23 cellular contexts compared by ENCODE assay signal in the genomic region with DNA sequence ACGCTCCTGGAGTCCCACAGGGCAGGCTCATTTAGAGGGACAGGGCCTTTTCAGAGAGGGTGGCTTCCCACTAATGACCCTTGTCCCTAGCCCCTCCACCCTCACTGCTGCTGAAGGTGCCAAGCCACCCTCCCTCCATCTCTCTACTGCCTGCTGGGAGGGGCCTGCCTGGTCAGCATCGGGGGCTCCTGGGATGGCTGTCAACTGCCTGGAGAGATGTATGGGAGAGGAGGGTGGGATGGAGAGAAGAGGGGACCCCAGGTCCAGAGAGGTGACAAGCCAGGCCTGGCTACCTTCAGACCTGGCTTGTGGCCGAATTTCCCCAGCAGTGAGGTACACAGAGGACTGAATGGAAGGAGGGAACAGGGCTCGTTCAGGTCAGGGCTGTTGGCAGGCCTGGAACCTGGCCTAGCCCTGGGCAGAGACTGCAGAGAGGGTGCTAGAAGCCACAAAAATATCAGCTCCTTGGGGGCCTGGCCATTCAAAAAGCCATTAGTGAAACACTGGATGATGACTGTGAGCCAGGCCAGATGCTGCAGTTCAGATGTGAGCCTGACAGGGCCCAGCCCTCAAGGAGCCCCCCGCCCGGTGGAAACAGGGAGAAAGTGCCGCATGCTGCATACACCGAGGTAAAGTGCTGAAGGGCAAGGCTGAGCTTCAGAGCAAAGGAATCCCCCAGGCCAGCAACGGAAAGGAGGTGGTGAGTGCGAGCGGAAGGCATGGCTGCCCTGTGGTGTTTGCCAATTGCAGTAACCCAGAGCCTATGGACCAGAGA. TPM values are rescaled to one million over a fixed set of nuclear protein-coding genes. Genes with fewer than 3 reads are reported as not detected.
DNase-seq lines count a peak whose midpoint lies in the region; ATAC-seq and TF ChIP-seq lines count a peak whose summit lies in the region.
"Had no signal": no experiment of that assay in that cellular context is flagged by ENCODE, and none has a peak within 500 bp of the region (broad histone marks: within the 10 kb centered on the region; RNA-seq: fewer than 3 reads in every experiment).

No MANE protein-coding gene starts in this region.

- H3K4me3 ChIP-seq in BLaER1, result no peak overlapping the region
- H3K4me3 ChIP-seq in coronary artery, result no peak overlapping the region
- no peak overlapping the region for H3K4me3 ChIP-seq in osteoblast (ENCODE audit: insufficient read depth, low read length)
- H3K4me3 ChIP-seq: GM23338, HAP-1, MG63, SK-N-MC had no signal

- H2AFZ ChIP-seq in osteoblast (ENCODE audit: low read length), result no peak overlapping the region
- H2AFZ ChIP-seq: GM23338 had no signal

- H3K36me3 ChIP-seq in BLaER1 (no peaks in the 10 kb centered on the region), osteoblast (ENCODE audit: insufficient read depth, low read length) (no peaks in the 10 kb centered on the region)
- H3K36me3 ChIP-seq: BE2C, HAP-1, MG63 had no signal

- peaks cover 10% of the 10 kb centered on the region for H3K27me3 Mint-ChIP-seq in activated T-cell treated with anti-CD3 and anti-CD28 coated beads, Interleukin-2, amount 50 U/mL, for 4 hours (ENCODE audit: low read depth)

- H3K4me1 Mint-ChIP-seq in activated T-cell treated with anti-CD3 and anti-CD28 coated beads, Interleukin-2, amount 50 U/mL, for 4 hours (ENCODE audit: low read depth), result no peaks in the 10 kb centered on the region

- H3K9me3 ChIP-seq in BLaER1 (peaks cover 38% of the 10 kb centered on the region), osteoblast (ENCODE audit: low read depth, low read length) (no peaks in the 10 kb centered on the region)
- H3K9me3 ChIP-seq: BE2C had no signal

- H3K27me3 ChIP-seq in BLaER1, result no peaks in the 10 kb centered on the region
- no peaks in the 10 kb centered on the region for H3K27me3 ChIP-seq in osteoblast (ENCODE audit: insufficient read depth, low read length)
- H3K27me3 ChIP-seq: BE2C, MG63 had no signal

- peak overlapping the region; percentile 95 for H3K4me2 ChIP-seq in BLaER1
- no peak overlapping the region for H3K4me2 ChIP-seq in osteoblast (ENCODE audit: insufficient read depth, low read length)
- H3K4me2 ChIP-seq: GM23338 had no signal

- H3K27ac ChIP-seq in BLaER1 (no peak overlapping the region), coronary artery (no peak overlapping the region), osteoblast (ENCODE audit: low read depth, low read length) (no peak overlapping the region)
- H3K27ac ChIP-seq: SK-N-MC had no signal

- no peak for ATAC-seq in activated T-cell treated with anti-CD3 and anti-CD28 coated beads, Interleukin-2, amount 50 U/mL, for 4 hours
- ATAC-seq: GM23338 had no signal

- H3K79me2 ChIP-seq in osteoblast (ENCODE audit: insufficient read depth, low read length), result no peaks in the 10 kb centered on the region

- H3K9me3 Mint-ChIP-seq in activated T-cell treated with anti-CD3 and anti-CD28 coated beads, Interleukin-2, amount 50 U/mL, for 4 hours, result peaks cover 21% of the 10 kb centered on the region

- peaks cover 4% of the 10 kb centered on the region; the same call in 1 of the 2 replicates for H4K20me1 ChIP-seq in BLaER1
- H4K20me1 ChIP-seq in osteoblast (ENCODE audit: insufficient read depth, low read length), result no peaks in the 10 kb centered on the region

- TF ChIP-seq CTCF in coronary artery (IDR thresholded peaks at IDR 0.05), result no peak
- no peak for TF ChIP-seq CTCF in osteoblast (IDR thresholded peaks at IDR 0.05; ENCODE audit: extremely low read depth, low read depth, low read length)

- H3K4me3 Mint-ChIP-seq in activated T-cell treated with anti-CD3 and anti-CD28 coated beads, Interleukin-2, amount 50 U/mL, for 4 hours, result no peak overlapping the region
- H3K4me3 Mint-ChIP-seq: CD4-positive, CD25-positive, alpha-beta regulatory T cell; GM23338 had no signal

- peak; percentile 4 for DNase-seq in activated T-cell treated with anti-CD3 and anti-CD28 coated beads, Interleukin-2, amount 50 U/mL, for 4 hours
- no peak for DNase-seq in activated T-cell treated with anti-CD3 and anti-CD28 coated beads, Interleukin-2, amount 50 U/mL, for 48 hours
- DNase-seq in coronary artery (ENCODE audit: low spot score), result peak; percentile 55
- peak; percentile 57 for DNase-seq in osteoblast (ENCODE audit: insufficient read length, low spot score, missing footprints)
- no peak for DNase-seq in HPDE6-E6E7 (ENCODE audit: extremely low spot score)
- DNase-seq in NCI-H1092 treated with DMSO at 0.1 percent for 48 hours (lab: John Stamatoyannopoulos, UW), result no peak
- no peak for DNase-seq in NCI-H2196 (lab: John Stamatoyannopoulos, UW; ENCODE audit: unreplicated experiment)
- DNase-seq: 8988T; ACHN; BE2C; CD4-positive, CD25-positive, alpha-beta regulatory T cell; IMR-90; KG1; MG63; NCI-H2029; NCI-H2227 treated with DMSO at 0.1 percent for 48 hours; NCI-H526 treated with DMSO at 0.1 percent for 48 hours; RPMI8226; SIG-M5 had no signal

- H3K9ac ChIP-seq in BLaER1, result no peak overlapping the region

- H3K36me3 Mint-ChIP-seq in activated T-cell treated with anti-CD3 and anti-CD28 coated beads, Interleukin-2, amount 50 U/mL, for 4 hours (ENCODE audit: insufficient read depth), result no peaks in the 10 kb centered on the region

- H3K4me1 ChIP-seq in BLaER1 (peaks cover 40% of the 10 kb centered on the region), osteoblast (ENCODE audit: insufficient read depth, low read length) (no peaks in the 10 kb centered on the region)
- H3K4me1 ChIP-seq: BE2C, HAP-1 had no signal

RNA-seq across cellular contexts. Expression of a gene that starts 20.0 kb away (rescaled TPM):
- total RNA-seq in activated T-cell treated with anti-CD3 and anti-CD28 coated beads, Interleukin-2, amount 50 U/mL, for 4 hours, result under 1 TPM in 2 of 3 donors, not detected in 1; 0.61 to 0.68 TPM
- total RNA-seq in osteoblast, result under 0.01 TPM in 1 of 2 replicates, not detected in the other

RNA-seq across cellular contexts. Expression of a gene that starts 26.2 kb away (rescaled TPM):
- total RNA-seq in activated T-cell treated with anti-CD3 and anti-CD28 coated beads, Interleukin-2, amount 50 U/mL, for 4 hours, result 10 to 100 TPM; 33.8 to 42.3 (median 40.8) TPM
- 8.0 and 9.4 TPM in 2 replicates for total RNA-seq in osteoblast

RNA-seq across cellular contexts. Expression of a gene that starts 56.6 kb away (rescaled TPM):
- total RNA-seq in activated T-cell treated with anti-CD3 and anti-CD28 coated beads, Interleukin-2, amount 50 U/mL, for 4 hours, result 100 to 1,000 TPM in 2 of 3 donors, 10 to 100 TPM in 1; 99.3 to 164 (median 114) TPM
- total RNA-seq in osteoblast, result 29.2 and 36.6 TPM in 2 replicates
- total RNA-seq: GM23338 had no signal

Comparison
In these comparisons a context has a peak if more than half of its experiments do, and no peak if none do; other contexts are left out.
1. DNase-seq: peak in activated T-cell treated with anti-CD3 and anti-CD28 coated beads, Interleukin-2, amount 50 U/mL, for 4 hours (single experiment), coronary artery (single experiment) and osteoblast (single experiment); none in activated T-cell treated with anti-CD3 and anti-CD28 coated beads, Interleukin-2, amount 50 U/mL, for 48 hours (0 of 2), HPDE6-E6E7 (single experiment), NCI-H1092 treated with DMSO at 0.1 percent for 48 hours (single experiment) and NCI-H2196 (single experiment).